Comparison of ENCODE assay signal across 17 cellular contexts in the genomic region with DNA sequence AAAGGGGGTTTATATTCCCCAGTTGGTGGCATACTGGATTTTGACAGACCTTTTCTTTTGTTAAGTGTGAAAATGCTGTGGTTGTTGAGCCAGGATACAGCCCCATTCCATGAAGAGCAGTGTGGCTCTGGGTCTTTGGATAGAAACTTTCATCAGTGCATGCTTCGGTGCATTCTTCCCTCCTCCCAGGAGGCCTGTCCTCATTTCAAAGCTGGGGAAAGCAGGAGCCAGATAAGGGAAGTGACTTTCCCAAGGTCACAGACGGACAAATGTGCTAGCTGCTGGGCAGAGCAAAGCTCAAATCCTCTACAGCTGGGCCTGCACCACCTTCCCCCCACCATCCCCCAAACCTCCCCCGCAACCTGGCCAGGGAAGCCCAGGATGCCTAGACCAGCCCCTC.
DNase-seq lines count a peak whose midpoint lies in the region; ATAC-seq and TF ChIP-seq lines count a peak whose summit lies in the region.
"Had no signal": no experiment of that assay in that cellular context is flagged by ENCODE, and none has a peak within 500 bp of the region (broad histone marks: within the 10 kb centered on the region; RNA-seq: fewer than 3 reads in every experiment).

No MANE protein-coding gene starts in this region.

- H3K4me1 Mint-ChIP-seq in type B pancreatic cell (ENCODE audit: unreplicated experiment), result peaks cover 14% of the 10 kb centered on the region

- H3K56ac ChIP-seq in mesendoderm (ENCODE audit: low read length), result no peak overlapping the region

- H3K4ac ChIP-seq in mesendoderm (ENCODE audit: low read depth, low read length), result no peak overlapping the region

- intact Hi-C loops in heart right ventricle (cut with DNase I), result no loop called here
- intact Hi-C loops in aorta (cut with DNase I), result no loop called here

- H3K27ac Mint-ChIP-seq in type B pancreatic cell, result peak overlapping the region; percentile 37
- H3K27ac Mint-ChIP-seq: CD14-positive monocyte; CD8-positive, alpha-beta T cell had no signal

- H2BK15ac ChIP-seq in mesendoderm (replicated peaks; ENCODE audit: low read depth), result no peak overlapping the region

- no peaks in the 10 kb centered on the region for H3K9me3 Mint-ChIP-seq in type B pancreatic cell
- H3K9me3 Mint-ChIP-seq: CD8-positive, alpha-beta T cell had no signal

- no peak overlapping the region for H3K4me3 ChIP-seq in heart right ventricle
- no peak overlapping the region for H3K4me3 ChIP-seq in right atrium auricular region
- no peak overlapping the region for H3K4me3 ChIP-seq in mesendoderm (ENCODE audit: low read length)
- no peak overlapping the region for H3K4me3 ChIP-seq in aorta (ENCODE audit: low read length in 2 of 2)
- H3K4me3 ChIP-seq: GM23248 had no signal

- H3K4me1 ChIP-seq in heart right ventricle (peaks cover 0 to 17% (median 11%) of the 10 kb centered on the region in 9 donors), right atrium auricular region (peaks cover 0 to 5% of the 10 kb centered on the region in 2 donors), mesendoderm (ENCODE audit: control insufficient read depth, low read depth, low read length) (peaks cover 7% of the 10 kb centered on the region), aorta (ENCODE audit: control insufficient read depth in 1 of 2, insufficient read depth in 2 of 2, low read length in 2 of 2) (no peaks in the 10 kb centered on the region)

- H3K79me2 ChIP-seq in mesendoderm (ENCODE audit: control insufficient read depth, insufficient read depth, low read length), result no peaks in the 10 kb centered on the region

- no peak overlapping the region for H3K23ac ChIP-seq in mesendoderm (ENCODE audit: low read length)

- H3K79me1 ChIP-seq in mesendoderm (ENCODE audit: low read length), result no peaks in the 10 kb centered on the region

- H2AK5ac ChIP-seq in mesendoderm (ENCODE audit: low read length), result no peak overlapping the region

- H3K36me3 Mint-ChIP-seq in type B pancreatic cell, result no peaks in the 10 kb centered on the region
- H3K36me3 Mint-ChIP-seq: CD14-positive monocyte; CD8-positive, alpha-beta T cell had no signal

- H3K27ac ChIP-seq in heart right ventricle (peak overlapping the region in 1 of 10 donors; percentile 9), right atrium auricular region (no peak overlapping the region), mesendoderm (ENCODE audit: low read depth, low read length) (no peak overlapping the region), aorta (ENCODE audit: low read depth in 1 of 2, low read length in 2 of 2) (no peak overlapping the region)
- H3K27ac ChIP-seq: 22Rv1, GM23248 had no signal

- no peak overlapping the region for H3K9ac ChIP-seq in mesendoderm (ENCODE audit: low read length)
- H3K9ac ChIP-seq: GM23248 had no signal

- H3K9me3 ChIP-seq in heart right ventricle (no peaks in the 10 kb centered on the region), right atrium auricular region (no peaks in the 10 kb centered on the region), aorta (ENCODE audit: control insufficient read depth, low read length) (no peaks in the 10 kb centered on the region)

- ATAC-seq in heart right ventricle (peak in 5 of 8 donors; percentile 31 to 68 (median 64)), aorta (ENCODE audit: low FRiP score) (no peak), esophagus mucosa (no peak)
- ATAC-seq: CD8-positive, alpha-beta T cell had no signal

- H3K18ac ChIP-seq in mesendoderm (ENCODE audit: low read length), result peak overlapping the region; percentile 42

- TF ChIP-seq CTCF in heart right ventricle (IDR thresholded peaks at IDR 0.05) (no peak), right atrium auricular region (IDR thresholded peaks at IDR 0.05) (no peak), type B pancreatic cell (conservative IDR thresholded peaks at IDR 0.05) (no peak)

- WGBS in heart right ventricle, 2 donors, result 41 to 42% methylated on average over 3 of the region's 3 CpGs
- whole genome bisulfite sequencing in mesendoderm (ENCODE audit: extremely low coverage, insufficient coverage, low lambda C conversion rate), result no CpG with 5 or more reads among the region's 3 CpGs
- 60 to 74% methylated on average over 2 to 3 of the region's 3 CpGs for WGBS in aorta, 2 donors

- H4K8ac ChIP-seq in mesendoderm (ENCODE audit: low read depth, low read length), result no peak overlapping the region

- H3K4me3 Mint-ChIP-seq in type B pancreatic cell, result no peak overlapping the region
- H3K4me3 Mint-ChIP-seq: CD14-positive monocyte; CD8-positive, alpha-beta T cell had no signal

- H3K36me3 ChIP-seq in heart right ventricle, result no peaks in the 10 kb centered on the region
- H3K36me3 ChIP-seq in right atrium auricular region, result no peaks in the 10 kb centered on the region
- H3K36me3 ChIP-seq in mesendoderm (ENCODE audit: control insufficient read depth, insufficient read depth, low read length), result no peaks in the 10 kb centered on the region
- H3K36me3 ChIP-seq in aorta (ENCODE audit: control insufficient read depth in 1 of 2, insufficient read depth in 2 of 2, low read length in 1 of 2), result no peaks in the 10 kb centered on the region

- H3K27me3 ChIP-seq in heart right ventricle, result peaks cover 0 to 6% (median 0%) of the 10 kb centered on the region in 7 donors
- H3K27me3 ChIP-seq in right atrium auricular region, result no peaks in the 10 kb centered on the region
- H3K27me3 ChIP-seq in mesendoderm (ENCODE audit: insufficient read depth, low read length, poor library complexity), result no peaks in the 10 kb centered on the region
- H3K27me3 ChIP-seq in aorta (ENCODE audit: control insufficient read depth in 1 of 2, insufficient read depth in 2 of 2, low read length in 1 of 2), result no peaks in the 10 kb centered on the region

- peak; percentile 12 for DNase-seq in NCI-H82 (lab: John Stamatoyannopoulos, UW)
- DNase-seq in NCI-H82 treated with DMSO at 0.1 percent for 48 hours (lab: John Stamatoyannopoulos, UW; ENCODE audit: unreplicated experiment), result no peak
- DNase-seq in heart right ventricle, result no peak
- no peak for DNase-seq in right atrium auricular region (ENCODE audit: low spot score)
- DNase-seq in mesendoderm, result peak; percentile 48
- no peak for DNase-seq in type B pancreatic cell (ENCODE audit: extremely low spot score, unreplicated experiment)
- DNase-seq in aorta, result no peak
- DNase-seq: CD8-positive, alpha-beta T cell; COR-L47; DMS153; DMS79 treated with DMSO at 0.1 percent for 48 hours; EL; H7 had no signal

- no peak overlapping the region for H3K4me2 ChIP-seq in mesendoderm (ENCODE audit: low read length)

- H3K27me3 Mint-ChIP-seq in type B pancreatic cell, result peaks cover 17% of the 10 kb centered on the region

- H4K5ac ChIP-seq in mesendoderm (ENCODE audit: low read length), result no peak overlapping the region

- H2BK5ac ChIP-seq in mesendoderm (ENCODE audit: low read length), result no peak overlapping the region

- no peak overlapping the region for H2BK120ac ChIP-seq in mesendoderm (ENCODE audit: low read depth, low read length)

Comparison
In these comparisons a context has a peak if more than half of its experiments do, and no peak if none do; other contexts are left out.
1. DNase-seq: peak in NCI-H82 (single experiment) and mesendoderm (single experiment); none in NCI-H82 treated with DMSO at 0.1 percent for 48 hours (single experiment), heart right ventricle (0 of 2), right atrium auricular region (single experiment), type B pancreatic cell (single experiment) and aorta (0 of 2).
2. ATAC-seq: peak in heart right ventricle (5 of 8); none in aorta (single experiment) and esophagus mucosa (single experiment).